ENCODE assay signal across 8 cellular contexts in the genomic region with DNA sequence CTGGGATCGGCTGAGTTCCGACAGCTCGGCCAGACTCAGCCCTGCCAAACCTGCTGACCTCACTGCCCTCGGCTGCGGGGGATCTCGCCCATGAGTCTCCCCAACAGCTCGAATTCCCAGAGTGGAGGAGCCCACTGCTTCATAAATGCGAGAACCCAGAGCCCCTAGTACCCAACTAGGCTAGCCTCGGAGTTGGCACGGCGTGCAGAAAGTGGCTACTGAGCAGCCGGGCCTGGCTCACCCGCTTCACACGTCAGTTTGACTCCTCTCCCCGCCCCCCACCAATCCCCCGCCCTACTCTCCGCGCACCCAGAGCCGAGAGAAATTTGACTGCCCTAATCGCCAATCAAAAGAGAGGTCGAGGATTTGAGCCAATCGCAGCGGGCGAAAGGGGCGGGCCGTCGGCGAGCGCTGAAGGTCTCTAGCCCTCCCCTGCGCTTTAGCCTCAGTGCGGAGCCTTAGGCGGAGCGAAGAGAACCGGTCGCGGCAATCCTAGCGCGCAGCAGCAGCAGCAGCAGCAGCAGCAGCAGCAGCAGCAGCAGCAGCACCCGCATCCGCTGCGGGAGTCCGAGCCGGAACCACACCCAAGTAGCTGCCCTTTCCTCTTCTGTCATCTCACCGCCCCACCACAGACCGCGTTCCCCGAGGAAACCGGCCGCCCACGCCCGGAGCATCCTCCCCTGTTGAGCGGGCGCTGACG. TPM values are rescaled to one million over a fixed set of nuclear protein-coding genes. Genes with fewer than 3 reads are reported as not detected.
DNase-seq lines count a peak whose midpoint lies in the region; ATAC-seq and TF ChIP-seq lines count a peak whose summit lies in the region.

GLS (plus strand) TSS at position 448 of the 700 bp plus-strand sequence. CDS start 264 bp downstream, outside the sequence.

- ATAC-seq in HG02870 (IDR thresholded peaks at IDR 0.05; ENCODE audit: unreplicated experiment) (peak; percentile 73), heart right ventricle (peak; percentile 95 to 98 (median 96)), upper lobe of right lung (peak; percentile 95)

- H3K4me1 ChIP-seq in heart right ventricle (peaks cover 0 to 56% (median 37%) of the 10 kb centered on the region in 9 donors), upper lobe of right lung (peaks cover 35% of the 10 kb centered on the region)

- DNase-seq in GM13976 (ENCODE audit: low spot score) (peak; percentile 96), NCI-H146 treated with DMSO at 0.1 percent for 48 hours (lab: John Stamatoyannopoulos, UW; ENCODE audit: unreplicated experiment) (peak; percentile 77), amniotic epithelial cell (ENCODE audit: low read depth) (peak; percentile 95), heart right ventricle (peak; percentile 96 to 98), posterior vena cava (ENCODE audit: low spot score) (peak; percentile 99), upper lobe of right lung (peak; percentile 97)

- H3K36me3 ChIP-seq in heart right ventricle, result no peaks in the 10 kb centered on the region
- H3K36me3 ChIP-seq in upper lobe of right lung, result no peaks in the 10 kb centered on the region

- H3K4me3 ChIP-seq in heart right ventricle (peak within 1 kb of the TSS; percentile 65 to 95 (median 89)), upper lobe of right lung (peak within 1 kb of the TSS; percentile 87)

- in situ Hi-C loops in GM13976 (cut with MboI; ENCODE audit: low sequenced_read_pairs, unreplicated experiment), result no loop called here

- WGBS in heart right ventricle, 2 donors, result 0% methylated on average over 54 of the region's 54 CpGs

- no peaks in the 10 kb centered on the region for H3K9me3 ChIP-seq in heart right ventricle
- H3K9me3 ChIP-seq in upper lobe of right lung, result no peaks in the 10 kb centered on the region

- intact Hi-C loops in T-helper 1 cell treated with Interleukin-12 subunit alpha and Interleukin-12 subunit beta and Interleukin-4 antibody, amounts not matched to agents 30 ng/mL and 1 ng/mL, for 36 hours (cut with micrococcal nuclease), result loop anchor here (1.0 to 5.0 kb wide), 15 partner anchors 30 to 1118 kb away; partner anchors contain the start of genes HIBCH, INPP1, NEMP2 and ORMDL1
- intact Hi-C loops in heart right ventricle (cut with DNase I), result loop anchor here in 3 of 10 donors (1.0 to 10.0 kb wide), 3 partner anchors 94 to 134 kb away; partner anchors contain the start of gene STAT1 (in 3 of the 3)
- intact Hi-C loops in posterior vena cava (cut with DNase I), result no loop called here
- intact Hi-C loops in upper lobe of right lung (cut with DNase I), result no loop called here

- TF ChIP-seq CTCF in GM13976 (IDR thresholded peaks at IDR 0.05; ENCODE audit: borderline replicate concordance, control extremely low read depth, extremely low read depth, insufficient read depth, missing control alignments) (no peak), heart right ventricle (IDR thresholded peaks at IDR 0.05) (no peak), upper lobe of right lung (IDR thresholded peaks at IDR 0.05) (no peak)

- H3K27me3 ChIP-seq in heart right ventricle (no peaks in the 10 kb centered on the region), upper lobe of right lung (no peaks in the 10 kb centered on the region)

- H3K27ac ChIP-seq in heart right ventricle, result peak within 1 kb of the TSS; percentile 90 to 98 (median 96)
- peak within 1 kb of the TSS; percentile 97 for H3K27ac ChIP-seq in upper lobe of right lung

RNA-seq across cellular contexts. Expression of gene GLS, which starts in this region (rescaled TPM):
- 179 and 190 TPM in 2 replicates for total RNA-seq in T-helper 1 cell treated with Interleukin-12 subunit alpha and Interleukin-12 subunit beta and Interleukin-4 antibody, amounts not matched to agents 30 ng/mL and 1 ng/mL, for 36 hours
- total RNA-seq in heart right ventricle (10 to 100 TPM; 40.8 to 73.5 (median 59.2) TPM), posterior vena cava (100 to 1,000 TPM; 231 to 237 TPM), upper lobe of right lung (209 TPM)
- 10 to 100 TPM; 17.1 to 29.4 TPM for polyA plus RNA-seq in heart right ventricle

Comparison
In these comparisons a context has a peak if more than half of its experiments do, and no peak if none do; other contexts are left out.
1. Peak in every context shown above with its lines: DNase-seq, ATAC-seq, H3K4me3 ChIP-seq and H3K27ac ChIP-seq.